Comparison of ENCODE assay signal across 5 cellular contexts in genomic region chr2:145155196-145155595, GRCh38.
"Had no signal": no experiment of that assay in that cellular context is flagged by ENCODE, and none has a peak within 500 bp of the region (broad histone marks: within the 10 kb centered on the region; RNA-seq: fewer than 3 reads in every experiment).

No MANE protein-coding gene starts in this region.

- H3K27ac ChIP-seq: HL-60 had no signal

- H3K4me3 ChIP-seq: K562 had no signal

- DNase-seq: IMR-90, KBM-7, KG1 had no signal
